Comparison of ENCODE assay signal across 9 cellular contexts in the genomic region with DNA sequence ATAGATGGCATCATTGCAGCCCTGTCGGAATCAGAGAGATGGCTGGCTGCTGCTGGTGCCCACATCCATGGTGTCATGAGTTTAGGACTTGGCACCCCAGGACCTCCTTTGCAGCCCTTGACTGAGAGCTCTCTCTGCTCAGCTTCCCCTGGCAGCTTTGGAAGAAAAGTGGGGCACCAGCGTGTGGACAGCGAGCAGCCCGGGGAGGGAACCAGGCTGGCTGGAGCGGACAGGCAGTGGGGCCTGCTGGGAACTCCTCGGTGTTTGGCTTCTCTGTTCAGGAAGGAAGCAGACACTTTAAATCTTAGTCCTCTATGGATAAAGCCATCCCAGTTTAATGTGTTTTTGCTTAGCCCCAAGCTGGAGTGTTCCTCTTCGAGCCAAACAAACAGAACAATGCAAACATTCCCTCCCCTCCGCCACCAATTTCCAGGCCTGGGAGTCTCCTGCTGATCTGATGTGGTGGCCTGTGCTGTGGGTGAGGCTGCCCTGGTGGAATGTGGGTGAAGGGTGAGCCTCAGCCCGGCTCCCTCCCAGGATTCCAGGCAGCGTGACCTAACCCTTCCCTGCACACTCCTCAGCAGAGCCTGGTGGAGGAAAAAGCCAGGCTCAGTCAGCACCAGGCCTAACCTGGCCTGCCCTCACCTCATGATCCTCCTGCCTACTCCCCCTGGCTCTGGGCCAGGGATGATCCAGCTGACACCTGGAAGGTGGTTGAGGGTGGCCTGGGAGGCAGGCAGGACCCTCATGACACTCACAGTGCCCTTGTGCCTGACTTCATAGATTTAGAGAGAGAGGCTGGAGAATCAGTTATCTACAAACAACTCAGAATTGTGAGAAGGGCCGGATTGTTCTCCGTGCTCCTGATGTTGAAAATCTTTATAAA. TPM values are rescaled to one million over a fixed set of nuclear protein-coding genes. Genes with fewer than 3 reads are reported as not detected.
A peak's percentile ranks its signal among the peaks of the same experiment; 100 is the strongest.
DNase-seq lines count a peak whose midpoint lies in the region; ATAC-seq, FAIRE-seq and TF ChIP-seq lines count a peak whose summit lies in the region.
"Had no signal": no experiment of that assay in that cellular context is flagged by ENCODE, and none has a peak within 500 bp of the region (broad histone marks: within the 10 kb centered on the region; RNA-seq: fewer than 3 reads in every experiment).

No MANE protein-coding gene starts in this region.

- H3K27ac ChIP-seq in small intestine (ENCODE audit: low read depth in 1 of 2, low read length in 1 of 2): peak overlapping the region; percentile 74 to 79

- H3K27me3 ChIP-seq in small intestine (ENCODE audit: control insufficient read depth in 2 of 2, insufficient read depth in 2 of 2, low read length in 2 of 2): no peaks in the 10 kb centered on the region

- no peak for FAIRE-seq in small intestine (lab: Jason Lieb, UNC)

- no peak overlapping the region for H3K4me3 Mint-ChIP-seq in activated T-helper 1 cell treated with anti-CD3 and anti-CD28 coated beads, Interleukin-12 subunit alpha, Interleukin-12 subunit beta, Interleukin-2, Interleukin-4 antibody, amounts not matched to agents 30 ng/mL and 10 ng/mL and 1 ng/mL, durations not matched to agents 14 hours and 24 hours and 36 hours
- H3K4me3 Mint-ChIP-seq: immature natural killer cell had no signal

- H3K4me1 Mint-ChIP-seq in activated T-helper 1 cell treated with anti-CD3 and anti-CD28 coated beads, Interleukin-12 subunit alpha, Interleukin-12 subunit beta, Interleukin-2, Interleukin-4 antibody, amounts not matched to agents 30 ng/mL and 10 ng/mL and 1 ng/mL, durations not matched to agents 14 hours and 24 hours and 36 hours (ENCODE audit: low read depth): peaks cover 56% of the 10 kb centered on the region
- H3K4me1 Mint-ChIP-seq: immature natural killer cell had no signal

- TF ChIP-seq POLR2A in GM18505 (IDR thresholded peaks at IDR 0.05; ENCODE audit: borderline replicate concordance, extremely low read depth, insufficient read depth, insufficient read length): no peak

- peaks cover 7% of the 10 kb centered on the region for H3K27me3 Mint-ChIP-seq in activated T-helper 1 cell treated with anti-CD3 and anti-CD28 coated beads, Interleukin-12 subunit alpha, Interleukin-12 subunit beta, Interleukin-2, Interleukin-4 antibody, amounts not matched to agents 30 ng/mL and 10 ng/mL and 1 ng/mL, durations not matched to agents 14 hours and 24 hours and 36 hours (ENCODE audit: insufficient read depth)

- H3K9me3 Mint-ChIP-seq in activated T-helper 1 cell treated with anti-CD3 and anti-CD28 coated beads, Interleukin-12 subunit alpha, Interleukin-12 subunit beta, Interleukin-2, Interleukin-4 antibody, amounts not matched to agents 30 ng/mL and 10 ng/mL and 1 ng/mL, durations not matched to agents 14 hours and 24 hours and 36 hours: no peaks in the 10 kb centered on the region
- H3K9me3 Mint-ChIP-seq: immature natural killer cell had no signal

- no peaks in the 10 kb centered on the region for H3K36me3 Mint-ChIP-seq in activated T-helper 1 cell treated with anti-CD3 and anti-CD28 coated beads, Interleukin-12 subunit alpha, Interleukin-12 subunit beta, Interleukin-2, Interleukin-4 antibody, amounts not matched to agents 30 ng/mL and 10 ng/mL and 1 ng/mL, durations not matched to agents 14 hours and 24 hours and 36 hours (ENCODE audit: low read depth)
- H3K36me3 Mint-ChIP-seq: immature natural killer cell had no signal

- intact Hi-C loops in activated T-helper 1 cell treated with anti-CD3 and anti-CD28 coated beads, Interleukin-12 subunit alpha, Interleukin-12 subunit beta, Interleukin-2, Interleukin-4 antibody, amounts not matched to agents 30 ng/mL and 10 ng/mL and 1 ng/mL, durations not matched to agents 14 hours and 24 hours and 36 hours (cut with micrococcal nuclease): loop anchor here (2.0 to 10.0 kb wide), 9 partner anchors 79 to 943 kb away; partner anchors contain the start of genes LY75 and TANK

- peaks cover 7 to 37% of the 10 kb centered on the region in 2 donors for H3K4me1 ChIP-seq in small intestine (ENCODE audit: control insufficient read depth in 2 of 2, insufficient read depth in 1 of 2, low read depth in 1 of 2, low read length in 1 of 2)

- 40 to 54% (median 54%) methylated on average over 12 of the region's 12 CpGs for WGBS in small intestine, 3 donors

- no peaks in the 10 kb centered on the region for H3K9me3 ChIP-seq in small intestine (ENCODE audit: control insufficient read depth, low read depth)

- H3K36me3 ChIP-seq in small intestine (ENCODE audit: control insufficient read depth in 2 of 2, insufficient read depth in 2 of 2, low read length in 2 of 2): no peaks in the 10 kb centered on the region

- H3K27ac Mint-ChIP-seq in activated T-helper 1 cell treated with anti-CD3 and anti-CD28 coated beads, Interleukin-12 subunit alpha, Interleukin-12 subunit beta, Interleukin-2, Interleukin-4 antibody, amounts not matched to agents 30 ng/mL and 10 ng/mL and 1 ng/mL, durations not matched to agents 14 hours and 24 hours and 36 hours: peak overlapping the region; percentile 37
- H3K27ac Mint-ChIP-seq: immature natural killer cell had no signal

- ATAC-seq in GM21360 (IDR thresholded peaks at IDR 0.05; ENCODE audit: unreplicated experiment) (no peak), HG03442 (IDR thresholded peaks at IDR 0.05; ENCODE audit: unreplicated experiment) (no peak), GM18505 (IDR thresholded peaks at IDR 0.05; ENCODE audit: unreplicated experiment) (no peak)

- no peak overlapping the region for H3K4me3 ChIP-seq in small intestine (ENCODE audit: low read depth in 1 of 2, low read length in 2 of 2)

- DNase-seq in HPDE6-E6E7 (ENCODE audit: extremely low spot score) (peak; percentile 58), hepatic stellate cell (ENCODE audit: low spot score) (peak; percentile 72), small intestine (peak; percentile 93)
- DNase-seq in activated T-helper 1 cell treated with anti-CD3 and anti-CD28 coated beads, Interleukin-12 subunit alpha, Interleukin-12 subunit beta, Interleukin-2, Interleukin-4 antibody, amounts not matched to agents 30 ng/mL and 10 ng/mL and 1 ng/mL, durations not matched to agents 14 hours and 24 hours and 36 hours (ENCODE audit: low spot score): no peak
- DNase-seq: immature natural killer cell had no signal

RNA-seq across cellular contexts. Expression of gene ITGB6, which starts 21.6 kb away (rescaled TPM):
- total RNA-seq in activated T-helper 1 cell treated with anti-CD3 and anti-CD28 coated beads, Interleukin-12 subunit alpha, Interleukin-12 subunit beta, Interleukin-2, Interleukin-4 antibody, amounts not matched to agents 30 ng/mL and 10 ng/mL and 1 ng/mL, durations not matched to agents 14 hours and 24 hours and 36 hours: not detected in 2 replicates
- 1 to 10 TPM; 3.0 to 5.6 (median 3.9) TPM for polyA plus RNA-seq in small intestine
- total RNA-seq: temporal lobe had no signal
- polyA plus RNA-seq: immature natural killer cell had no signal
